23 cellular contexts compared by ENCODE assay signal in genomic region chr3:120357807-120358206, GRCh38. TPM values are rescaled to one million over a fixed set of nuclear protein-coding genes. Genes with fewer than 3 reads are reported as not detected.
DNase-seq lines count a peak whose midpoint lies in the region; TF ChIP-seq lines count a peak whose summit lies in the region.
"Had no signal": no experiment of that assay in that cellular context is flagged by ENCODE, and none has a peak within 500 bp of the region (broad histone marks: within the 10 kb centered on the region; RNA-seq: fewer than 3 reads in every experiment).

No MANE protein-coding gene starts in this region.

- H3K27ac ChIP-seq in vagina = no peak overlapping the region
- H3K27ac ChIP-seq: esophagus muscularis mucosa, gastrocnemius medialis, lower lobe of right lung, neural progenitor cell, prostate gland, uterus had no signal

- H3K4me1 ChIP-seq in vagina = no peaks in the 10 kb centered on the region
- H3K4me1 ChIP-seq: esophagus muscularis mucosa, gastrocnemius medialis, lower lobe of right lung, neural progenitor cell, prostate gland, uterus had no signal

- TF ChIP-seq POLR2A in vagina (IDR thresholded peaks at IDR 0.05) = no peak

- H3K4me3 ChIP-seq in GM06990 (replicated peaks; ENCODE audit: low read depth, low read length) = no peak overlapping the region
- no peak overlapping the region for H3K4me3 ChIP-seq in LNCaP clone FGC (ENCODE audit: low read depth, low read length)
- no peak overlapping the region for H3K4me3 ChIP-seq in epithelial cell of proximal tubule (ENCODE audit: low read depth, low read length)
- H3K4me3 ChIP-seq in vagina = no peak overlapping the region
- H3K4me3 ChIP-seq: esophagus muscularis mucosa, gastrocnemius medialis, lower lobe of right lung, MG63, neural progenitor cell, prostate gland, uterus had no signal

- DNase-seq in GM06990 (ENCODE audit: extremely low read depth, insufficient read length) (no peak), LNCaP clone FGC (ENCODE audit: low read depth) (no peak), OCI-M1 (lab: John Stamatoyannopoulos, UW) (peak; percentile 18), epithelial cell of proximal tubule (ENCODE audit: low read depth) (no peak), SKM-1 treated with dmso at 0.1 percent for 144 hours (lab: John Stamatoyannopoulos, UW; ENCODE audit: unreplicated experiment) (no peak), iPS-NIHi7 (ENCODE audit: extremely low spot score) (no peak), vagina (ENCODE audit: extremely low spot score in 2 of 2) (no peak)
- DNase-seq: activated CD4-positive, CD25-positive, alpha-beta regulatory T cell treated with anti-CD3 and anti-CD28 coated beads, Interleukin-2, amount 50 U/mL, for 72 hours; activated CD8-positive, alpha-beta T cell treated with anti-CD3 and anti-CD28 coated beads, Interleukin-2, amount 10 ng/mL, durations not matched to agents 7 days and 5 days; activated T-cell treated with anti-CD3 and anti-CD28 coated beads, Interleukin-2, amount 50 U/mL, for 1 hour; effector CD4-positive, alpha-beta T cell; gastrocnemius medialis; hypothalamus; islet precursor cell; lower lobe of right lung; MG63; NCI-H1694 treated with DMSO at 0.1 percent for 48 hours; NCI-H446; substantia nigra; uterus had no signal

- intact Hi-C loops in vagina (cut with DNase I) = no loop called here

- TF ChIP-seq CTCF in GM06990 (IDR thresholded peaks at IDR 0.05; ENCODE audit: insufficient read depth, low read length, poor library complexity, severe bottlenecking) (peak; percentile 8), LNCaP clone FGC (IDR thresholded peaks at IDR 0.05; ENCODE audit: control insufficient read depth, extremely low read depth, insufficient read depth) (0 out of 2 replicates have a peak, but pooled peaks have one; percentile 8), epithelial cell of proximal tubule (conservative IDR thresholded peaks at IDR 0.05; ENCODE audit: low read depth, low read length) (peak; percentile 26), vagina (IDR thresholded peaks at IDR 0.05) (no peak)

- no peaks in the 10 kb centered on the region for H3K9me3 ChIP-seq in vagina
- H3K9me3 ChIP-seq: esophagus muscularis mucosa, gastrocnemius medialis, lower lobe of right lung, MG63, prostate gland, uterus had no signal

- H3K27me3 ChIP-seq in GM06990 (replicated peaks; ENCODE audit: control insufficient read depth, insufficient read depth, low read length) = no peaks in the 10 kb centered on the region
- no peaks in the 10 kb centered on the region for H3K27me3 ChIP-seq in vagina
- H3K27me3 ChIP-seq: esophagus muscularis mucosa, gastrocnemius medialis, neural progenitor cell, uterus had no signal

- no peaks in the 10 kb centered on the region for H3K36me3 ChIP-seq in GM06990 (ENCODE audit: control insufficient read depth, insufficient read depth, low read length)
- no peaks in the 10 kb centered on the region for H3K36me3 ChIP-seq in vagina
- H3K36me3 ChIP-seq: esophagus muscularis mucosa, gastrocnemius medialis, lower lobe of right lung, MG63, neural progenitor cell, prostate gland, uterus had no signal

RNA-seq across cellular contexts. Expression of gene LRRC58, which starts 8.7 kb away (rescaled TPM):
- total RNA-seq in epithelial cell of proximal tubule = 20.5 and 21.0 TPM in 2 replicates
- total RNA-seq in vagina = 25.0 TPM

Comparison
In these comparisons a context has a peak if more than half of its experiments do, and no peak if none do; other contexts are left out.
1. CTCF ChIP-seq: peak in GM06990 (single experiment), LNCaP clone FGC (single experiment) and epithelial cell of proximal tubule (single experiment); none in vagina (0 of 3).